Comparison of ENCODE assay signal across 24 cellular contexts in the genomic region with DNA sequence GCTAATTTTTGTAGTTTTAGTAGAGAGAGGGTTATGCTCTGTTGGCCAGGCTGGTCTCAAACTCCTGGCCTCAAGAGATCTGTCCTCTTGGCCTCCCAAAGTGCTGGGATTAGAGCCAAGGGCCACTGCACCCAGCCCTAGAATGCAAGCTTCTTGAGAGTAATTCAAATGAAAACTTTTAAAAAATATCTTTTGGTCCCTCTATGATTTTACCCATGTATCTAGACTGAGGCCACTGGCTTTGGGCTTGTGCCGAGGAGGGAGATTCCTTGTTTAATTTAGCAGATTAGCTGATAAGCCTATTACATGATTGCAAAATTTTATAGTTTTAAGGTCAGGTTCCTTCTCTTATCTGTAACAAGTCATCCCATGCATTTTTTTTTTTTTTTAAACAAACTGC. TPM values are rescaled to one million over a fixed set of nuclear protein-coding genes. Genes with fewer than 3 reads are reported as not detected.
"Had no signal": no experiment of that assay in that cellular context is flagged by ENCODE, and none has a peak within 500 bp of the region (broad histone marks: within the 10 kb centered on the region; RNA-seq: fewer than 3 reads in every experiment).

No MANE protein-coding gene starts in this region.

- H3K4me3 ChIP-seq: left ventricle myocardium inferior, ovary, psoas muscle, right atrium auricular region, tibial artery had no signal

- H3K9me3 ChIP-seq: left ventricle myocardium inferior, ovary, psoas muscle, right atrium auricular region, tibial artery had no signal

- DNase-seq: activated CD4-positive, alpha-beta memory T cell treated with anti-CD3 and anti-CD28 coated beads, Interleukin-2, amount 10 ng/mL, durations not matched to agents 7 days and 5 days; activated CD4-positive, alpha-beta T cell treated with anti-CD3 and anti-CD28 coated beads, Interleukin-2, amount 10 ng/mL, durations not matched to agents 24 days and 14 days; activated naive CD4-positive, alpha-beta T cell; cerebellar nuclear complex; cortex of kidney; endodermal cell; foreskin keratinocyte; left ventricle myocardium inferior; mammary epithelial cell; midbrain; ovary; psoas muscle; stimulated activated CD4-positive, alpha-beta T cell treated with anti-CD3 and anti-CD28 coated beads, Interleukin-12 subunit alpha, Interleukin-12 subunit beta, amount 100 ng/mL, for 4 hours; stimulated activated CD4-positive, alpha-beta T cell treated with anti-CD3 and anti-CD28 coated beads, Interleukin-4, amount 100 ng/mL, for 4 hours; substantia nigra; T1000; tibial artery had no signal

- H3K36me3 ChIP-seq: left ventricle myocardium inferior, ovary, right atrium auricular region had no signal

- H3K27ac ChIP-seq: epithelial cell of prostate, foreskin keratinocyte, left ventricle myocardium inferior, ovary, psoas muscle, right atrium auricular region, tibial artery had no signal

- ATAC-seq: foreskin keratinocyte; natural killer cell treated with Interleukin-12 subunit alpha and Interleukin-12 subunit beta and Interleukin-15 and Interleukin-18, amount 100 ng/mL, for 72 hours; psoas muscle had no signal

- H3K4me1 ChIP-seq: foreskin keratinocyte, left ventricle myocardium inferior, psoas muscle, right atrium auricular region, tibial artery had no signal

- H3K27me3 ChIP-seq: foreskin keratinocyte, ovary, right atrium auricular region, tibial artery had no signal

RNA-seq across cellular contexts. Expression of gene CCDC195, which starts 59.5 kb away (rescaled TPM):
- total RNA-seq: activated CD4-positive, alpha-beta memory T cell treated with anti-CD3 and anti-CD28 coated beads, Interleukin-2, amount 10 ng/mL, durations not matched to agents 7 days and 5 days; activated CD4-positive, alpha-beta T cell treated with anti-CD3 and anti-CD28 coated beads, Interleukin-2, amount 10 ng/mL, durations not matched to agents 24 days and 14 days; activated T-helper 2 cell treated with anti-CD3 and anti-CD28 coated beads, Interferon-gamma antibody, Interleukin-2, Interleukin-4, amounts not matched to agents 10 μg/mL and 5 μg/mL and 100 μg/mL, durations not matched to agents 14 hours and 24 hours and 36 hours; endodermal cell; foreskin keratinocyte; kidney epithelial cell; left ventricle myocardium inferior; mammary epithelial cell; natural killer cell treated with Interleukin-12 subunit alpha and Interleukin-12 subunit beta and Interleukin-15 and Interleukin-18, amount 100 ng/mL, for 72 hours; ovary; right atrium auricular region; T-helper 1 cell treated with Interleukin-12 subunit alpha and Interleukin-12 subunit beta and Interleukin-4 antibody, amounts not matched to agents 30 ng/mL and 1 ng/mL, for 36 hours; urinary bladder had no signal
- polyA plus RNA-seq: foreskin keratinocyte, mammary epithelial cell, ovary, psoas muscle, urinary bladder had no signal
